13 cellular contexts compared by ENCODE assay signal in the genomic region with DNA sequence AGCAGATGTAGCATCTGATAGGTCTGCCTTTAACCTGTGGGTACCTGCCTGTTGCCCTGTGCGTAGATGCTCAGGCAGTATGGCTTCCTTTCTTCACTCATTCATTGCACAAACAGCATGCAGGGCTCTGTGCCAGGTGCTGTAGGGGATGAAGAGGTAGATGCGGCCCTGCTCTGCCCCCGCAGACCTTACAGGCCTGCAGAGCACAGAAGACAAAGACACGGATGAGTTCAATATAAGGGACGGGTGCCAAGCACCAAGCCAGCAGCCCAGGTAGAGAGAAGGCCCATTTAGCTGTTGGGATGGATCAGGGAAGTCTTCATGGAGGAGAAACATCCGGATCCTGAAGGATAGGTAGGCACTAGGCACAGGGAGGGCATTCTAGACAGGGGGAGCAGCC.
DNase-seq lines count a peak whose midpoint lies in the region; ATAC-seq, FAIRE-seq and TF ChIP-seq lines count a peak whose summit lies in the region.
"Had no signal": no experiment of that assay in that cellular context is flagged by ENCODE, and none has a peak within 500 bp of the region (broad histone marks: within the 10 kb centered on the region; RNA-seq: fewer than 3 reads in every experiment).

No MANE protein-coding gene starts in this region.

- WGBS in esophagus muscularis mucosa = 95% methylated on average over 6 of the region's 6 CpGs
- WGBS in spleen, 5 donors = 86 to 94% (median 87%) methylated on average over 6 of the region's 6 CpGs
- 91% methylated on average over 6 of the region's 6 CpGs for WGBS in HepG2 (ENCODE audit: low lambda C conversion rate)

- no TSS peak for BruUV-seq in HepG2 (replicated peaks; lab: Mats Ljungman, UMichigan)

- H2AFZ ChIP-seq in HepG2 (ENCODE audit: low read length) = no peak overlapping the region

- CTCF ChIA-PET in HepG2 (lab: Yijun Ruan, JAX; ENCODE audit: low intra/inter-chr PET ratio, low total read pairs) = no interaction called here

- peak overlapping the region; percentile 25; the same call in 1 of the 2 replicates for H3K4me3 Mint-ChIP-seq in HFFc6

- DNase-seq in NCI-H345 (lab: John Stamatoyannopoulos, UW) = peak; percentile 12
- DNase-seq in NCI-H345 treated with DMSO at 0.1 percent for 48 hours (lab: John Stamatoyannopoulos, UW; ENCODE audit: unreplicated experiment) = no peak
- no peak for DNase-seq in HFFc6
- DNase-seq in esophagus muscularis mucosa (ENCODE audit: extremely low spot score) = no peak
- peak; percentile 33 for DNase-seq in spleen
- no peak for DNase-seq in dermis blood vessel endothelial cell
- DNase-seq in BE2C = no peak
- DNase-seq in HepG2 (ENCODE audit: low spot score) = no peak
- DNase-seq: anterior cingulate cortex; DND-41; stimulated activated CD4-positive, alpha-beta T cell treated with anti-CD3 and anti-CD28 coated beads, Interleukin-4, amount 100 ng/mL, for 24 hours had no signal

- TF ChIP-seq EP300 in esophagus muscularis mucosa (IDR thresholded peaks at IDR 0.05) (no peak), HepG2 (IDR thresholded peaks at IDR 0.05; ENCODE audit: low read depth in 2 of 2, low read length in 2 of 2) (no peak), HepG2 (CRISPR knock-in tag; IDR thresholded peaks at IDR 0.05; ENCODE audit: borderline replicate concordance) (no peak)

- no peak for TF ChIP-seq RAD21 in HepG2 (CRISPR knock-in tag; IDR thresholded peaks at IDR 0.05)

- H3K4me1 Mint-ChIP-seq in HFFc6 (ENCODE audit: low read depth) = peaks cover 80% of the 10 kb centered on the region

- in situ Hi-C loops in HepG2 (cut with HindIII; ENCODE audit: extremely low pct_ligation_motif_present, low pct_unique_long_range_greater_than_20kb) = no loop called here

- POLR2A ChIA-PET in HepG2 (lab: Yijun Ruan, JAX) = no interaction called here

- H3K9ac ChIP-seq in HepG2 (ENCODE audit: insufficient read depth, low read depth, low read length) = no peak overlapping the region

- no peak for ATAC-seq in HepG2

- peak overlapping the region; percentile 13; the same call in 1 of the 2 replicates for H3K27ac Mint-ChIP-seq in HFFc6

- peaks cover 74% of the 10 kb centered on the region for H3K36me3 Mint-ChIP-seq in HFFc6 (ENCODE audit: low read depth)

- H3K27me3 Mint-ChIP-seq in HFFc6 (ENCODE audit: insufficient read depth) = peaks cover 45% of the 10 kb centered on the region

- intact Hi-C loops in esophagus muscularis mucosa (cut with DNase I) (no loop called here), spleen (cut with DNase I; ENCODE audit: low total_unique reads) (no loop called here), HepG2 (cut with micrococcal nuclease; ENCODE audit: unreplicated experiment) (no loop called here)

- peaks cover 0 to 58% (median 38%) of the 10 kb centered on the region in 4 donors for H3K36me3 ChIP-seq in esophagus muscularis mucosa
- H3K36me3 ChIP-seq in spleen = peaks cover 6 to 98% (median 67%) of the 10 kb centered on the region in 6 donors
- H3K36me3 ChIP-seq in BE2C = no peaks in the 10 kb centered on the region; the same call in 1 of the 2 replicates
- H3K36me3 ChIP-seq in HepG2 (replicated peaks in 1 of 2; ENCODE audit: control insufficient read depth in 1 of 2, insufficient read depth in 2 of 2, low read length in 2 of 2) = peaks cover 34 to 75% of the 10 kb centered on the region in 2 experiments

- H3K79me2 ChIP-seq in HepG2 (ENCODE audit: insufficient read depth, low read length) = no peaks in the 10 kb centered on the region

- peaks cover 58 to 72% (median 70%) of the 10 kb centered on the region in 4 donors for H3K4me1 ChIP-seq in esophagus muscularis mucosa
- peaks cover 0 to 25% (median 13%) of the 10 kb centered on the region in 6 donors for H3K4me1 ChIP-seq in spleen
- H3K4me1 ChIP-seq in BE2C = peaks cover 3% of the 10 kb centered on the region; the same call in 1 of the 2 replicates
- peaks cover 36% of the 10 kb centered on the region for H3K4me1 ChIP-seq in HepG2 (ENCODE audit: insufficient read depth, low read length)

- H3K27ac ChIP-seq in esophagus muscularis mucosa (replicated peaks in 1 of 4) = peak overlapping the region; percentile 73 to 84 (median 78)
- peak overlapping the region in 2 of 8 donors; percentile 30 to 50 for H3K27ac ChIP-seq in spleen
- no peak overlapping the region for H3K27ac ChIP-seq in HepG2 (ENCODE audit: extremely low read length, insufficient read depth, low read length)
- H3K27ac ChIP-seq: 22Rv1 had no signal

- peaks cover 3% of the 10 kb centered on the region for H4K20me1 ChIP-seq in HepG2 (ENCODE audit: insufficient read depth, low read length)

- no peak overlapping the region for H3K4me2 ChIP-seq in HepG2 (ENCODE audit: low read depth, low read length)

- H3K9me3 ChIP-seq in esophagus muscularis mucosa (no peaks in the 10 kb centered on the region), spleen (no peaks in the 10 kb centered on the region), BE2C (no peaks in the 10 kb centered on the region), HepG2 (ENCODE audit: low read length) (no peaks in the 10 kb centered on the region)

- no peak overlapping the region for H3K4me3 ChIP-seq in esophagus muscularis mucosa
- H3K4me3 ChIP-seq in spleen = no peak overlapping the region
- H3K4me3 ChIP-seq in BE2C (ENCODE audit: low read depth, low read length) = no peak overlapping the region
- no peak overlapping the region for H3K4me3 ChIP-seq in HepG2 (replicated peaks in 1 of 3; ENCODE audit: insufficient read depth in 1 of 3, low read depth in 2 of 3, low read length in 3 of 3)
- H3K4me3 ChIP-seq: lung had no signal

- TF ChIP-seq POLR2A in esophagus muscularis mucosa (IDR thresholded peaks at IDR 0.05; ENCODE audit: low read depth) (no peak), spleen (IDR thresholded peaks at IDR 0.05) (no peak), HepG2 (IDR thresholded peaks at IDR 0.05; ENCODE audit: insufficient read depth in 1 of 2, low read depth in 2 of 2, low read length in 2 of 2) (no peak)

- no peaks in the 10 kb centered on the region for H3K27me3 ChIP-seq in esophagus muscularis mucosa
- H3K27me3 ChIP-seq in spleen (replicated peaks in 1 of 7) = no peaks in the 10 kb centered on the region
- H3K27me3 ChIP-seq in BE2C = no peaks in the 10 kb centered on the region
- H3K27me3 ChIP-seq in HepG2 (ENCODE audit: control insufficient read depth in 1 of 2, insufficient read depth in 2 of 2, low read length in 2 of 2) = no peaks in the 10 kb centered on the region

- no peak for TF ChIP-seq CTCF in HFFc6 (IDR thresholded peaks at IDR 0.05)
- no peak for TF ChIP-seq CTCF in esophagus muscularis mucosa (IDR thresholded peaks at IDR 0.05)
- no peak for TF ChIP-seq CTCF in spleen (IDR thresholded peaks at IDR 0.05 in 8 of 11, conservative IDR thresholded peaks at IDR 0.05 in 3 of 11)
- TF ChIP-seq CTCF in BE2C (IDR thresholded peaks at IDR 0.05; ENCODE audit: low read depth, low read length) = no peak
- no peak for TF ChIP-seq CTCF in HepG2 (CRISPR knock-in tag; IDR thresholded peaks at IDR 0.05)

- no peaks in the 10 kb centered on the region; the same call in 1 of the 2 replicates for H3K9me3 Mint-ChIP-seq in HFFc6

- no peak for FAIRE-seq in HepG2 (lab: Jason Lieb, UNC)

TF ChIP-seq in HepG2, 621 proteins besides CTCF, POLR2A, EP300 and RAD21 (continues in another document):
- TF ChIP-seq ZNF160 (CRISPR knock-in tag; IDR thresholded peaks at IDR 0.05) (no peak), HCFC1 (IDR thresholded peaks at IDR 0.05; ENCODE audit: low read depth, low read length) (no peak), KAT2B (IDR thresholded peaks at IDR 0.05; ENCODE audit: borderline replicate concordance, low read depth, low read length) (no peak)
- TF ChIP-seq, protein P1, sequence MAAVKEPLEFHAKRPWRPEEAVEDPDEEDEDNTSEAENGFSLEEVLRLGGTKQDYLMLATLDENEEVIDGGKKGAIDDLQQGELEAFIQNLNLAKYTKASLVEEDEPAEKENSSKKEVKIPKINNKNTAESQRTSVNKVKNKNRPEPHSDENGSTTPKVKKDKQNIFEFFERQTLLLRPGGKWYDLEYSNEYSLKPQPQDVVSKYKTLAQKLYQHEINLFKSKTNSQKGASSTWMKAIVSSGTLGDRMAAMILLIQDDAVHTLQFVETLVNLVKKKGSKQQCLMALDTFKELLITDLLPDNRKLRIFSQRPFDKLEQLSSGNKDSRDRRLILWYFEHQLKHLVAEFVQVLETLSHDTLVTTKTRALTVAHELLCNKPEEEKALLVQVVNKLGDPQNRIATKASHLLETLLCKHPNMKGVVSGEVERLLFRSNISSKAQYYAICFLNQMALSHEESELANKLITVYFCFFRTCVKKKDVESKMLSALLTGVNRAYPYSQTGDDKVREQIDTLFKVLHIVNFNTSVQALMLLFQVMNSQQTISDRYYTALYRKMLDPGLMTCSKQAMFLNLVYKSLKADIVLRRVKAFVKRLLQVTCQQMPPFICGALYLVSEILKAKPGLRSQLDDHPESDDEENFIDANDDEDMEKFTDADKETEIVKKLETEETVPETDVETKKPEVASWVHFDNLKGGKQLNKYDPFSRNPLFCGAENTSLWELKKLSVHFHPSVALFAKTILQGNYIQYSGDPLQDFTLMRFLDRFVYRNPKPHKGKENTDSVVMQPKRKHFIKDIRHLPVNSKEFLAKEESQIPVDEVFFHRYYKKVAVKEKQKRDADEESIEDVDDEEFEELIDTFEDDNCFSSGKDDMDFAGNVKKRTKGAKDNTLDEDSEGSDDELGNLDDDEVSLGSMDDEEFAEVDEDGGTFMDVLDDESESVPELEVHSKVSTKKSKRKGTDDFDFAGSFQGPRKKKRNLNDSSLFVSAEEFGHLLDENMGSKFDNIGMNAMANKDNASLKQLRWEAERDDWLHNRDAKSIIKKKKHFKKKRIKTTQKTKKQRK (IDR thresholded peaks at IDR 0.05; ENCODE audit: low read length) = no peak

Comparison
In these comparisons a context has a peak if more than half of its experiments do, and no peak if none do; other contexts are left out.
1. DNase-seq: peak in NCI-H345 (single experiment) and spleen (single experiment); none in NCI-H345 treated with DMSO at 0.1 percent for 48 hours (single experiment), HFFc6 (single experiment), esophagus muscularis mucosa (single experiment), dermis blood vessel endothelial cell (single experiment), BE2C (single experiment) and HepG2 (single experiment).